Comparison of ENCODE assay signal across 15 cellular contexts in genomic region chr13:91292630-91293221, GRCh38.
"Had no signal": no experiment of that assay in that cellular context is flagged by ENCODE, and none has a peak within 500 bp of the region (broad histone marks: within the 10 kb centered on the region; RNA-seq: fewer than 3 reads in every experiment).

No MANE protein-coding gene starts in this region.

- H3K4me1 ChIP-seq: breast epithelium, right atrium auricular region, tibial artery, vagina had no signal

- H3K4me3 Mint-ChIP-seq: activated CD4-positive, alpha-beta T cell treated with anti-CD3 and anti-CD28 coated beads for 36 hours; activated CD8-positive, alpha-beta T cell treated with anti-CD3 and anti-CD28 coated beads for 36 hours; activated naive CD8-positive, alpha-beta T cell treated with anti-CD3 and anti-CD28 coated beads, Interleukin-2, amount 10 ng/mL, durations not matched to agents 7 days and 5 days; activated T-cell treated with anti-CD3 and anti-CD28 coated beads, Interleukin-2, amount 50 U/mL, for 72 hours; neural crest cell had no signal

- H3K9me3 Mint-ChIP-seq: activated CD8-positive, alpha-beta T cell treated with anti-CD3 and anti-CD28 coated beads for 36 hours; activated naive CD8-positive, alpha-beta T cell treated with anti-CD3 and anti-CD28 coated beads, Interleukin-2, amount 10 ng/mL, durations not matched to agents 7 days and 5 days; activated T-cell treated with anti-CD3 and anti-CD28 coated beads, Interleukin-2, amount 50 U/mL, for 72 hours had no signal

- H3K27ac Mint-ChIP-seq: activated CD4-positive, alpha-beta T cell treated with anti-CD3 and anti-CD28 coated beads for 36 hours; activated CD8-positive, alpha-beta T cell treated with anti-CD3 and anti-CD28 coated beads for 36 hours; activated naive CD8-positive, alpha-beta T cell treated with anti-CD3 and anti-CD28 coated beads, Interleukin-2, amount 10 ng/mL, durations not matched to agents 7 days and 5 days; activated T-cell treated with anti-CD3 and anti-CD28 coated beads, Interleukin-2, amount 50 U/mL, for 72 hours had no signal

- H3K36me3 Mint-ChIP-seq: activated naive CD8-positive, alpha-beta T cell treated with anti-CD3 and anti-CD28 coated beads, Interleukin-2, amount 10 ng/mL, durations not matched to agents 7 days and 5 days had no signal

- H3K9me3 ChIP-seq: breast epithelium, right atrium auricular region, tibial artery, vagina had no signal

- ATAC-seq: activated CD4-positive, alpha-beta T cell treated with anti-CD3 and anti-CD28 coated beads for 36 hours; activated CD8-positive, alpha-beta T cell treated with anti-CD3 and anti-CD28 coated beads for 36 hours; activated T-cell treated with anti-CD3 and anti-CD28 coated beads, Interleukin-2, amount 50 U/mL, for 72 hours had no signal

- DNase-seq: activated CD4-positive, alpha-beta T cell treated with anti-CD3 and anti-CD28 coated beads for 36 hours; activated CD8-positive, alpha-beta memory T cell treated with anti-CD3 and anti-CD28 coated beads, Interleukin-2, amount 50 U/mL, for 4 hours; activated CD8-positive, alpha-beta T cell treated with anti-CD3 and anti-CD28 coated beads for 36 hours; activated gamma-delta T cell treated with Interleukin-2 at 50 U/mL for 16 hours; activated naive CD8-positive, alpha-beta T cell treated with anti-CD3 and anti-CD28 coated beads, Interleukin-2, amount 10 ng/mL, durations not matched to agents 7 days and 5 days; activated T-cell treated with anti-CD3 and anti-CD28 coated beads, Interleukin-2, amount 50 U/mL, for 72 hours; aorta; hypothalamus; tibial artery had no signal

- H3K4me3 ChIP-seq: breast epithelium, right atrium auricular region, smooth muscle cell, tibial artery, vagina had no signal

- H3K36me3 ChIP-seq: breast epithelium, right atrium auricular region, tibial artery, vagina had no signal

- H3K27ac ChIP-seq: breast epithelium, right atrium auricular region, tibial artery, vagina, VCaP had no signal

- H3K27me3 ChIP-seq: breast epithelium, right atrium auricular region, tibial artery, vagina had no signal

- H3K4me2 ChIP-seq: smooth muscle cell had no signal

- H3K4me1 Mint-ChIP-seq: activated CD4-positive, alpha-beta T cell treated with anti-CD3 and anti-CD28 coated beads for 36 hours; activated naive CD8-positive, alpha-beta T cell treated with anti-CD3 and anti-CD28 coated beads, Interleukin-2, amount 10 ng/mL, durations not matched to agents 7 days and 5 days had no signal
